Comparison of ENCODE assay signal across 1 cellular context in the genomic region with DNA sequence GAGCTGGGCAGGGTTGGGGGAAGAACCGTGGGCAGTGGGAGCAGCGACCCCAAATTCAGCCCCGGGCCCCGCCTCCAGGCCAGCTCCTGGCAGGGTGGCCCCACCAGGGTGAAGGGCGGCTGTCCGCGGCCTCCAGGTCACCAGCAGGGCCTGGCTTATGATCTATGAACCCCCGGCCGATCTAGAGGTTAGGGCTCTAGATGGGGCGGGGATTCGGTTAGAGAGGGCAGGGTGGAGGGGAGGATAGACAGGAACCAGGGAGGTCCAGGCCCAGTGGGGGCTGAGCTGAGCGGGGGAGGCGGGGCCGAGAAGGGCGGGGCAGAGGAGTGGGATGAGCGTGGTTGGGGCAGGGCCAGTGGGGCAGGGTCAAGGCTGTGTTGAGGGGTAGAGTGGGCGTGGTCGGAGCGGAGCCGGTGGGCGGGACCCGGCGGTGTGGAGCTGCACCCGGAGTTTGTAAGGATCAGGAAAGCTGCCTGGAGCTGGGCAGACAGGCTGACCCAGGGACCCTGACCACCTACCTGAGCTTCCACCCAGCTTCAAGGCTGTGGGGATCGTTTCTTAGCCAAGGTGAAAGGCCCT.
TF ChIP-seq lines count a peak whose summit lies in the region.

No MANE protein-coding gene starts in this region.

TF ChIP-seq in HepG2, 621 proteins besides CTCF, POLR2A, EP300 and RAD21 (continued from another document and continues in another):
- TF ChIP-seq HNF4G (IDR thresholded peaks at IDR 0.05; ENCODE audit: borderline replicate concordance, low read depth, low read length) = peak; percentile 27; the same call in 1 of the 2 replicates
- no peak for TF ChIP-seq HNF4G (CRISPR knock-in tag; IDR thresholded peaks at IDR 0.05; ENCODE audit: borderline replicate concordance, low read depth)
- peak; percentile 40 to 54; a peak in 2 of 4 replicates for TF ChIP-seq NR2F1 (CRISPR knock-in tag; IDR thresholded peaks at IDR 0.05)
- TF ChIP-seq MTA1 (CRISPR knock-in tag; IDR thresholded peaks at IDR 0.05; ENCODE audit: borderline replicate concordance) = 0 out of 2 replicates have a peak, but pooled peaks have one; percentile 32
- TF ChIP-seq ZNF589 (CRISPR knock-in tag; conservative IDR thresholded peaks at IDR 0.05) = no peak
- TF ChIP-seq ASH2L (IDR thresholded peaks at IDR 0.05; ENCODE audit: insufficient read length, low read depth, low read length) = peak; percentile 24
- TF ChIP-seq, protein P1, sequence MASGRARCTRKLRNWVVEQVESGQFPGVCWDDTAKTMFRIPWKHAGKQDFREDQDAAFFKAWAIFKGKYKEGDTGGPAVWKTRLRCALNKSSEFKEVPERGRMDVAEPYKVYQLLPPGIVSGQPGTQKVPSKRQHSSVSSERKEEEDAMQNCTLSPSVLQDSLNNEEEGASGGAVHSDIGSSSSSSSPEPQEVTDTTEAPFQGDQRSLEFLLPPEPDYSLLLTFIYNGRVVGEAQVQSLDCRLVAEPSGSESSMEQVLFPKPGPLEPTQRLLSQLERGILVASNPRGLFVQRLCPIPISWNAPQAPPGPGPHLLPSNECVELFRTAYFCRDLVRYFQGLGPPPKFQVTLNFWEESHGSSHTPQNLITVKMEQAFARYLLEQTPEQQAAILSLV (CRISPR knock-in tag; IDR thresholded peaks at IDR 0.05; ENCODE audit: borderline replicate concordance) = no peak
- 0 out of 2 replicates have a peak, but pooled peaks have one; percentile 7 for TF ChIP-seq REPIN1 (CRISPR knock-in tag; IDR thresholded peaks at IDR 0.05; ENCODE audit: borderline replicate concordance, low read depth)
- TF ChIP-seq GATAD2A (CRISPR knock-in tag; IDR thresholded peaks at IDR 0.05) = peak; percentile 19; the same call in 1 of the 2 replicates
- peak; percentile 68; the same call in 1 of the 2 replicates for TF ChIP-seq SP4 (CRISPR knock-in tag; IDR thresholded peaks at IDR 0.05)
- peak; percentile 82; the same call in 1 of the 2 replicates for TF ChIP-seq NR2C2 (CRISPR knock-in tag; IDR thresholded peaks at IDR 0.05; ENCODE audit: borderline replicate concordance)
- TF ChIP-seq, protein P2, sequence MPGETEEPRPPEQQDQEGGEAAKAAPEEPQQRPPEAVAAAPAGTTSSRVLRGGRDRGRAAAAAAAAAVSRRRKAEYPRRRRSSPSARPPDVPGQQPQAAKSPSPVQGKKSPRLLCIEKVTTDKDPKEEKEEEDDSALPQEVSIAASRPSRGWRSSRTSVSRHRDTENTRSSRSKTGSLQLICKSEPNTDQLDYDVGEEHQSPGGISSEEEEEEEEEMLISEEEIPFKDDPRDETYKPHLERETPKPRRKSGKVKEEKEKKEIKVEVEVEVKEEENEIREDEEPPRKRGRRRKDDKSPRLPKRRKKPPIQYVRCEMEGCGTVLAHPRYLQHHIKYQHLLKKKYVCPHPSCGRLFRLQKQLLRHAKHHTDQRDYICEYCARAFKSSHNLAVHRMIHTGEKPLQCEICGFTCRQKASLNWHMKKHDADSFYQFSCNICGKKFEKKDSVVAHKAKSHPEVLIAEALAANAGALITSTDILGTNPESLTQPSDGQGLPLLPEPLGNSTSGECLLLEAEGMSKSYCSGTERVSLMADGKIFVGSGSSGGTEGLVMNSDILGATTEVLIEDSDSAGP (CRISPR knock-in tag; IDR thresholded peaks at IDR 0.05; ENCODE audit: borderline replicate concordance) = 0 out of 2 replicates have a peak, but pooled peaks have one; percentile 2
- TF ChIP-seq, protein P3, sequence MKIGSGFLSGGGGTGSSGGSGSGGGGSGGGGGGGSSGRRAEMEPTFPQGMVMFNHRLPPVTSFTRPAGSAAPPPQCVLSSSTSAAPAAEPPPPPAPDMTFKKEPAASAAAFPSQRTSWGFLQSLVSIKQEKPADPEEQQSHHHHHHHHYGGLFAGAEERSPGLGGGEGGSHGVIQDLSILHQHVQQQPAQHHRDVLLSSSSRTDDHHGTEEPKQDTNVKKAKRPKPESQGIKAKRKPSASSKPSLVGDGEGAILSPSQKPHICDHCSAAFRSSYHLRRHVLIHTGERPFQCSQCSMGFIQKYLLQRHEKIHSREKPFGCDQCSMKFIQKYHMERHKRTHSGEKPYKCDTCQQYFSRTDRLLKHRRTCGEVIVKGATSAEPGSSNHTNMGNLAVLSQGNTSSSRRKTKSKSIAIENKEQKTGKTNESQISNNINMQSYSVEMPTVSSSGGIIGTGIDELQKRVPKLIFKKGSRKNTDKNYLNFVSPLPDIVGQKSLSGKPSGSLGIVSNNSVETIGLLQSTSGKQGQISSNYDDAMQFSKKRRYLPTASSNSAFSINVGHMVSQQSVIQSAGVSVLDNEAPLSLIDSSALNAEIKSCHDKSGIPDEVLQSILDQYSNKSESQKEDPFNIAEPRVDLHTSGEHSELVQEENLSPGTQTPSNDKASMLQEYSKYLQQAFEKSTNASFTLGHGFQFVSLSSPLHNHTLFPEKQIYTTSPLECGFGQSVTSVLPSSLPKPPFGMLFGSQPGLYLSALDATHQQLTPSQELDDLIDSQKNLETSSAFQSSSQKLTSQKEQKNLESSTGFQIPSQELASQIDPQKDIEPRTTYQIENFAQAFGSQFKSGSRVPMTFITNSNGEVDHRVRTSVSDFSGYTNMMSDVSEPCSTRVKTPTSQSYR (CRISPR knock-in tag; IDR thresholded peaks at IDR 0.05; ENCODE audit: borderline replicate concordance) = peak; percentile 30; the same call in 1 of the 2 replicates
- peak; percentile 69 for TF ChIP-seq ZBTB7B (CRISPR knock-in tag; IDR thresholded peaks at IDR 0.05)
- TF ChIP-seq NFYC (CRISPR knock-in tag; IDR thresholded peaks at IDR 0.05) = peak; percentile 18; the same call in 1 of the 2 replicates
- TF ChIP-seq RXRA (CRISPR knock-in tag; IDR thresholded peaks at IDR 0.05) = peak; percentile 24; the same call in 1 of the 2 replicates
- TF ChIP-seq, protein P4, sequence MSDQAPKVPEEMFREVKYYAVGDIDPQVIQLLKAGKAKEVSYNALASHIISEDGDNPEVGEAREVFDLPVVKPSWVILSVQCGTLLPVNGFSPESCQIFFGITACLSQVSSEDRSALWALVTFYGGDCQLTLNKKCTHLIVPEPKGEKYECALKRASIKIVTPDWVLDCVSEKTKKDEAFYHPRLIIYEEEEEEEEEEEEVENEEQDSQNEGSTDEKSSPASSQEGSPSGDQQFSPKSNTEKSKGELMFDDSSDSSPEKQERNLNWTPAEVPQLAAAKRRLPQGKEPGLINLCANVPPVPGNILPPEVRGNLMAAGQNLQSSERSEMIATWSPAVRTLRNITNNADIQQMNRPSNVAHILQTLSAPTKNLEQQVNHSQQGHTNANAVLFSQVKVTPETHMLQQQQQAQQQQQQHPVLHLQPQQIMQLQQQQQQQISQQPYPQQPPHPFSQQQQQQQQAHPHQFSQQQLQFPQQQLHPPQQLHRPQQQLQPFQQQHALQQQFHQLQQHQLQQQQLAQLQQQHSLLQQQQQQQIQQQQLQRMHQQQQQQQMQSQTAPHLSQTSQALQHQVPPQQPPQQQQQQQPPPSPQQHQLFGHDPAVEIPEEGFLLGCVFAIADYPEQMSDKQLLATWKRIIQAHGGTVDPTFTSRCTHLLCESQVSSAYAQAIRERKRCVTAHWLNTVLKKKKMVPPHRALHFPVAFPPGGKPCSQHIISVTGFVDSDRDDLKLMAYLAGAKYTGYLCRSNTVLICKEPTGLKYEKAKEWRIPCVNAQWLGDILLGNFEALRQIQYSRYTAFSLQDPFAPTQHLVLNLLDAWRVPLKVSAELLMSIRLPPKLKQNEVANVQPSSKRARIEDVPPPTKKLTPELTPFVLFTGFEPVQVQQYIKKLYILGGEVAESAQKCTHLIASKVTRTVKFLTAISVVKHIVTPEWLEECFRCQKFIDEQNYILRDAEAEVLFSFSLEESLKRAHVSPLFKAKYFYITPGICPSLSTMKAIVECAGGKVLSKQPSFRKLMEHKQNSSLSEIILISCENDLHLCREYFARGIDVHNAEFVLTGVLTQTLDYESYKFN (CRISPR knock-in tag; conservative IDR thresholded peaks at IDR 0.05) = peak; percentile 56; the same call in 1 of the 2 replicates
- TF ChIP-seq IRF1 (CRISPR knock-in tag; IDR thresholded peaks at IDR 0.05; ENCODE audit: low read depth) = no peak
- TF ChIP-seq, protein P5, sequence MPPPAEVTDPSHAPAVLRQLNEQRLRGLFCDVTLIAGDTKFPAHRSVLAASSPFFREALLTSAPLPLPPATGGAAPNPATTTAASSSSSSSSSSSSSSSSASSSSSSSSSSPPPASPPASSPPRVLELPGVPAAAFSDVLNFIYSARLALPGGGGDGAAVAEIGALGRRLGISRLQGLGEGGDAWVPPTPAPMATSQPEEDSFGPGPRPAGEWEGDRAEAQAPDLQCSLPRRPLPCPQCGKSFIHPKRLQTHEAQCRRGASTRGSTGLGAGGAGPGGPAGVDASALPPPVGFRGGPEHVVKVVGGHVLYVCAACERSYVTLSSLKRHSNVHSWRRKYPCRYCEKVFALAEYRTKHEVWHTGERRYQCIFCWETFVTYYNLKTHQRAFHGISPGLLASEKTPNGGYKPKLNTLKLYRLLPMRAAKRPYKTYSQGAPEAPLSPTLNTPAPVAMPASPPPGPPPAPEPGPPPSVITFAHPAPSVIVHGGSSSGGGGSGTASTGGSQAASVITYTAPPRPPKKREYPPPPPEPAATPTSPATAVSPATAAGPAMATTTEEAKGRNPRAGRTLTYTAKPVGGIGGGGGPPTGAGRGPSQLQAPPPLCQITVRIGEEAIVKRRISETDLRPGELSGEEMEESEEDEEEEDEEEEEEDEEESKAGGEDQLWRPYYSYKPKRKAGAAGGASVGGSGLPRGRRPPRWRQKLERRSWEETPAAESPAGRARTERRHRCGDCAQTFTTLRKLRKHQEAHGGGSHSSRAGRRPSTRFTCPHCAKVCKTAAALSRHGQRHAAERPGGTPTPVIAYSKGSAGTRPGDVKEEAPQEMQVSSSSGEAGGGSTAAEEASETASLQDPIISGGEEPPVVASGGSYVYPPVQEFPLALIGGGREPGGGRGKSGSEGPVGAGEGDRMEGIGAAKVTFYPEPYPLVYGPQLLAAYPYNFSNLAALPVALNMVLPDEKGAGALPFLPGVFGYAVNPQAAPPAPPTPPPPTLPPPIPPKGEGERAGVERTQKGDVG (CRISPR knock-in tag; IDR thresholded peaks at IDR 0.05; ENCODE audit: borderline replicate concordance) = 0 out of 2 replicates have a peak, but pooled peaks have one; percentile 15
- no peak for TF ChIP-seq ZNF788 (CRISPR knock-in tag; IDR thresholded peaks at IDR 0.05; ENCODE audit: borderline replicate concordance)
- TF ChIP-seq HMGXB4 (CRISPR knock-in tag; IDR thresholded peaks at IDR 0.05; ENCODE audit: borderline replicate concordance in 1 of 2, low read depth in 1 of 2) = peak in 1 of 2 experiments; percentile 21; a peak in 1 of 4 replicates
- TF ChIP-seq MED1 (CRISPR knock-in tag; IDR thresholded peaks at IDR 0.05) = peak; percentile 17; the same call in 1 of the 2 replicates
- 0 out of 2 replicates have a peak, but pooled peaks have one; percentile 7 for TF ChIP-seq DRAP1 (CRISPR knock-in tag; IDR thresholded peaks at IDR 0.05)
- TF ChIP-seq FOXA3 (CRISPR knock-in tag; IDR thresholded peaks at IDR 0.05) = no peak
- peak; percentile 15; the same call in 1 of the 2 replicates for TF ChIP-seq NCOA2 (CRISPR knock-in tag; IDR thresholded peaks at IDR 0.05)
- no peak for TF ChIP-seq SOX13 (IDR thresholded peaks at IDR 0.05)
- TF ChIP-seq SOX13 (CRISPR knock-in tag; conservative IDR thresholded peaks at IDR 0.05 in 1 of 2, IDR thresholded peaks at IDR 0.05 in 1 of 2) = no peak
- no peak for TF ChIP-seq MBNL3 (CRISPR knock-in tag; conservative IDR thresholded peaks at IDR 0.05)
- no peak for TF ChIP-seq ZNF501 (CRISPR knock-in tag; IDR thresholded peaks at IDR 0.05)
- no peak for TF ChIP-seq FOSL1 (CRISPR knock-in tag; IDR thresholded peaks at IDR 0.05; ENCODE audit: borderline replicate concordance)
- peak; percentile 42; the same call in 1 of the 2 replicates for TF ChIP-seq ESRRA (CRISPR knock-in tag; IDR thresholded peaks at IDR 0.05; ENCODE audit: low read depth)
- no peak for TF ChIP-seq HNRNPUL1 (IDR thresholded peaks at IDR 0.05; ENCODE audit: low read depth, low read length)
- TF ChIP-seq GPN1 (CRISPR knock-in tag; IDR thresholded peaks at IDR 0.05; ENCODE audit: borderline replicate concordance) = no peak
- TF ChIP-seq ZNF350 (CRISPR knock-in tag; IDR thresholded peaks at IDR 0.05; ENCODE audit: borderline replicate concordance, low read depth) = no peak
- TF ChIP-seq CEBPZ (IDR thresholded peaks at IDR 0.05; ENCODE audit: low read length) = no peak
- TF ChIP-seq ZMYM2 (CRISPR knock-in tag; IDR thresholded peaks at IDR 0.05) = 0 out of 2 replicates have a peak, but pooled peaks have one; percentile 8
